9 cellular contexts compared by ENCODE assay signal in the genomic region with DNA sequence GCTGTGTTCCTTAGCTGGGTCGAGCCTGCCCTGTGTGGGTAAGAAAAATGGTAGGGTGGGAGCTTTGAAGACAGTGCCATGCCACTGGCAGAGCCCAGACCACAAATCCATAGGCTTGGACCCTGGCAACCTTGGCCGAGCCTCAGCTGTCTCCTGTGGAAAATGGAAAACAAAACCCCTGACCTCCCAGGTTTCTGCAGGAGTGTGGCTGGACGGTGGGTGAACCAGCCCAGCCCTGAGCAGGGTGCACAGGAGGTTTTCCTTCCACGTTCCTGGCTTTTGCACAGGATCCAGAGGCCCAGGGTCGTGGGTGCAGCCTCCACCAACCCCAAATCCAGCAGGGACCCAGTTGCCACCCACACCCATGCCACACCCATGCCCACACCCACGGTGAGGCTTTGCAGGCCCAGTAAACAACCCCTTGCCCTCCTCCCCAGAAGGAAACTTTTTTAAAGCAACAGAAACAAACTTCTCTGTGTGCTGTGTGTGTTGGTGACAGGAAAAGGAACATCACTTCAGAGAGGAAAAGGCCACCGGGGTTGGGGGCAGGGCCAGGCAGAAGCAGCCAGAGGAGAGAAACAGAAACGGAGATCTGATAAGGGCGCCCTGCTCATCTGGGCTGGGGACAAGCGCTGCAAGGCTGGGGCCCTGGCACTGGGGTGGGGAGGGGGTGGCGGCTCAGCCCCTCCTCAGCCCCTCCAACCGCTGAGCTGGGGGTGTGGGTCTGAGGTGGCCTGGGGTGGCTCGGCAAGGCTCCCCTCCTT. TPM values are rescaled to one million over a fixed set of nuclear protein-coding genes. Genes with fewer than 3 reads are reported as not detected.
A peak's percentile ranks its signal among the peaks of the same experiment; 100 is the strongest.
DNase-seq lines count a peak whose midpoint lies in the region; ATAC-seq, FAIRE-seq and TF ChIP-seq lines count a peak whose summit lies in the region.
"Had no signal": no experiment of that assay in that cellular context is flagged by ENCODE, and none has a peak within 500 bp of the region (broad histone marks: within the 10 kb centered on the region; RNA-seq: fewer than 3 reads in every experiment).

No MANE protein-coding gene starts in this region.

- DNase-seq in DND-41 = peak; percentile 93
- DNase-seq in SK-N-DZ (ENCODE audit: low spot score) = peak; percentile 82
- DNase-seq in GM12878 (ENCODE audit: low read depth, low spot score) = no peak
- DNase-seq in pancreas = peak in 4 of 6 donors; percentile 12 to 56 (median 38)
- no peak for DNase-seq in NCI-H1105 (lab: John Stamatoyannopoulos, UW)
- DNase-seq in cerebellar cortex (ENCODE audit: low spot score) = no peak
- DNase-seq in glomerular visceral epithelial cell (ENCODE audit: extremely low spot score) = no peak
- DNase-seq: occipital lobe had no signal

- SMC1A ChIA-PET in GM12878 (lab: Charles Lee; ENCODE audit: uncharacterized antibody, unreplicated experiment) = no interaction called here

- RAD21 ChIA-PET in GM12878 (lab: Charles Lee; ENCODE audit: unreplicated experiment) = no interaction called here

- H3K27me3 ChIP-seq in DND-41 (ENCODE audit: insufficient read depth, low read length, poor library complexity) (no peaks in the 10 kb centered on the region), GM12878 (replicated peaks in 1 of 2; ENCODE audit: control insufficient read depth in 2 of 2, insufficient read depth in 2 of 2, low read length in 1 of 2) (no peaks in the 10 kb centered on the region), pancreas (no peaks in the 10 kb centered on the region)

- POLR2A ChIA-PET in GM12878 (lab: Charles Lee) = interaction anchor here (0.6 kb wide), 1 partner anchor 14 kb away, joined by 4 read pairs; no protein-coding TSS in a partner anchor

- peak overlapping the region; percentile 66 for H3K9ac ChIP-seq in DND-41 (ENCODE audit: low read depth, low read length)
- no peak overlapping the region for H3K9ac ChIP-seq in GM12878 (ENCODE audit: control insufficient read depth, insufficient read depth, low read length)

- peaks cover 37% of the 10 kb centered on the region for H3K4me1 ChIP-seq in DND-41 (ENCODE audit: insufficient read depth, low read length)
- peaks cover 8% of the 10 kb centered on the region for H3K4me1 ChIP-seq in GM12878 (ENCODE audit: control insufficient read depth, insufficient read depth, low read length)
- peaks cover 7 to 37% (median 8%) of the 10 kb centered on the region in 3 donors for H3K4me1 ChIP-seq in pancreas

- in situ Hi-C loops in GM12878 (cut with MboI) = no loop called here

- CTCF ChIA-PET in GM12878 (lab: Yijun Ruan, JAX) = interaction anchor here (0.5 to 1.0 kb wide), 2 partner anchors 77 to 147 kb away, joined by 3 read pairs; no protein-coding TSS in a partner anchor

- H3K4me2 ChIP-seq in DND-41 (ENCODE audit: insufficient read depth, low read length) (peak overlapping the region; percentile 67), GM12878 (ENCODE audit: control insufficient read depth, insufficient read depth) (no peak overlapping the region)

- H3K4me3 ChIP-seq in DND-41 (ENCODE audit: low read depth in 1 of 2, low read length in 2 of 2) (peak overlapping the region in 1 of 2 experiments; percentile 48; a peak in 2 of 4 replicates), GM12878 (no peak overlapping the region), pancreas (no peak overlapping the region)

- no peak for TF ChIP-seq EP300 in GM12878 (IDR thresholded peaks at IDR 0.05; ENCODE audit: borderline replicate concordance in 1 of 2, control insufficient read depth in 1 of 2, low read depth in 2 of 2, low read length in 2 of 2)

- H3K9me3 ChIP-seq in DND-41 (ENCODE audit: insufficient read depth, low read length, severe bottlenecking) (no peaks in the 10 kb centered on the region), GM12878 (replicated peaks; ENCODE audit: control insufficient read depth, insufficient read depth, low read length) (no peaks in the 10 kb centered on the region), pancreas (no peaks in the 10 kb centered on the region)

- H4K20me1 ChIP-seq in DND-41 (ENCODE audit: insufficient read depth, low read length) = no peaks in the 10 kb centered on the region
- no peaks in the 10 kb centered on the region for H4K20me1 ChIP-seq in GM12878 (ENCODE audit: control insufficient read depth, insufficient read depth)

- no TSS peak for BruUV-seq in GM12878 (replicated peaks; lab: Mats Ljungman, UMichigan)

- peak; percentile 95 for ATAC-seq in DND-41 (ENCODE audit: insufficient read depth, low read depth)
- peak; percentile 37 for ATAC-seq in GM12878
- peak in 1 of 4 donors; percentile 9 for ATAC-seq in pancreas
- no peak for ATAC-seq in GM21825 (IDR thresholded peaks at IDR 0.05; ENCODE audit: unreplicated experiment)

- peak overlapping the region; percentile 97 for H3K27ac ChIP-seq in DND-41 (ENCODE audit: low read length)
- no peak overlapping the region for H3K27ac ChIP-seq in GM12878 (ENCODE audit: control insufficient read depth, insufficient read depth)
- H3K27ac ChIP-seq in pancreas = no peak overlapping the region

- no peak for TF ChIP-seq POLR2A in GM12878 (IDR thresholded peaks at IDR 0.05; ENCODE audit: low read depth, low read length)

- WGBS in GM12878 (ENCODE audit: insufficient coverage, insufficient replicate concordance, low lambda C conversion rate, missing lambda C conversion rate) = 6% methylated on average over 13 of the region's 13 CpGs
- WGBS in pancreas, 2 donors = 71 to 73% methylated on average over 12 to 13 of the region's 13 CpGs

- peak overlapping the region; percentile 65 for H2AFZ ChIP-seq in DND-41 (ENCODE audit: low read depth, low read length)
- peak overlapping the region; percentile 42 for H2AFZ ChIP-seq in GM12878 (ENCODE audit: control insufficient read depth, low read depth, low read length)

- TF ChIP-seq CTCF in DND-41 (IDR thresholded peaks at IDR 0.05; ENCODE audit: borderline replicate concordance, extremely low read depth, low read length, poor library complexity, severe bottlenecking) = no peak
- TF ChIP-seq CTCF in GM12878 (IDR thresholded peaks at IDR 0.05 in 2 of 3, conservative IDR thresholded peaks at IDR 0.05 in 1 of 3; ENCODE audit: control insufficient read depth in 2 of 3, extremely low read depth in 1 of 3, insufficient read depth in 1 of 3, low read depth in 3 of 3, low read length in 3 of 3) = no peak
- no peak for TF ChIP-seq CTCF in pancreas (IDR thresholded peaks at IDR 0.05)

- FAIRE-seq in GM12878 (lab: Jason Lieb, UNC) = no peak
- FAIRE-seq in pancreas (lab: Jason Lieb, UNC) = no peak

- H3K79me2 ChIP-seq in DND-41 (ENCODE audit: insufficient read depth, low read length) (no peaks in the 10 kb centered on the region), GM12878 (ENCODE audit: control insufficient read depth, insufficient read depth, low read length) (no peaks in the 10 kb centered on the region)

- TF ChIP-seq RAD21 in GM12878 (IDR thresholded peaks at IDR 0.05; ENCODE audit: insufficient read depth, low read depth, low read length) = no peak

- H3K36me3 ChIP-seq in DND-41 (ENCODE audit: insufficient read depth, low read length) = no peaks in the 10 kb centered on the region
- no peaks in the 10 kb centered on the region for H3K36me3 ChIP-seq in GM12878 (ENCODE audit: control insufficient read depth in 2 of 2, insufficient read depth in 2 of 2, low read length in 1 of 2)
- H3K36me3 ChIP-seq in pancreas = no peaks in the 10 kb centered on the region

- intact Hi-C loops in GM12878 (cut with micrococcal nuclease; ENCODE audit: unreplicated experiment) = no loop called here
- intact Hi-C loops in pancreas (cut with DNase I) = no loop called here

TF ChIP-seq in GM12878, 131 proteins besides CTCF, POLR2A, EP300 and RAD21 (continues in another document):
- TF ChIP-seq BHLHE40 (IDR thresholded peaks at IDR 0.05; ENCODE audit: borderline replicate concordance in 1 of 2, low read depth in 2 of 2, low read length in 1 of 2) (no peak), SIN3A (IDR thresholded peaks at IDR 0.05; ENCODE audit: low read depth, low read length) (no peak), TAF1 (IDR thresholded peaks at IDR 0.05; ENCODE audit: borderline replicate concordance, low read depth, low read length) (no peak), ZNF274 (IDR thresholded peaks at IDR 0.05; ENCODE audit: insufficient read depth, insufficient read length) (no peak), JUNB (IDR thresholded peaks at IDR 0.05) (no peak)
- TF ChIP-seq, protein P1, sequence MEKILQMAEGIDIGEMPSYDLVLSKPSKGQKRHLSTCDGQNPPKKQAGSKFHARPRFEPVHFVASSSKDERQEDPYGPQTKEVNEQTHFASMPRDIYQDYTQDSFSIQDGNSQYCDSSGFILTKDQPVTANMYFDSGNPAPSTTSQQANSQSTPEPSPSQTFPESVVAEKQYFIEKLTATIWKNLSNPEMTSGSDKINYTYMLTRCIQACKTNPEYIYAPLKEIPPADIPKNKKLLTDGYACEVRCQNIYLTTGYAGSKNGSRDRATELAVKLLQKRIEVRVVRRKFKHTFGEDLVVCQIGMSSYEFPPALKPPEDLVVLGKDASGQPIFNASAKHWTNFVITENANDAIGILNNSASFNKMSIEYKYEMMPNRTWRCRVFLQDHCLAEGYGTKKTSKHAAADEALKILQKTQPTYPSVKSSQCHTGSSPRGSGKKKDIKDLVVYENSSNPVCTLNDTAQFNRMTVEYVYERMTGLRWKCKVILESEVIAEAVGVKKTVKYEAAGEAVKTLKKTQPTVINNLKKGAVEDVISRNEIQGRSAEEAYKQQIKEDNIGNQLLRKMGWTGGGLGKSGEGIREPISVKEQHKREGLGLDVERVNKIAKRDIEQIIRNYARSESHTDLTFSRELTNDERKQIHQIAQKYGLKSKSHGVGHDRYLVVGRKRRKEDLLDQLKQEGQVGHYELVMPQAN (conservative IDR thresholded peaks at IDR 0.05) = no peak

RNA-seq across cellular contexts. Expression of a gene that starts 20.7 kb away (rescaled TPM):
- 59.1 and 66.8 TPM in 2 replicates for polyA plus RNA-seq in SK-N-DZ (2014; cell fraction: cytosol; rRNA removed)
- polyA plus RNA-seq in SK-N-DZ (2014; cell fraction: nucleus; rRNA removed) = 30.6 and 71.5 TPM in 2 replicates
- total RNA-seq in GM12878 (2013; cell fraction: nucleolus; rRNA removed) = 58.0 and 59.2 TPM in 2 replicates
- total RNA-seq in GM12878 (2014; rRNA removed) (11.6 and 15.6 TPM in 2 replicates), GM12878 (2014; rRNA removed; fragmentation: Illumina TruSeq; extraction: Trizol) (8.8 and 9.3 TPM in 2 replicates), GM12878 (2021) (76.8 and 82.3 TPM in 2 replicates), pancreas (10 to 100 TPM; 21.3 to 45.0 (median 23.5) TPM)
- polyA plus RNA-seq in GM12878 (2011; ENCODE audit: low read depth) = 13.1 TPM
- polyA plus RNA-seq in GM12878 (2011; rRNA removed) (3.8 and 6.2 TPM in 2 replicates), GM12878 (2014; fragmentation: Illumina TruSeq; extraction: Trizol) (30.8 and 53.4 TPM in 2 replicates), GM12878 (2014; fragmentation: Nextera tagmentation; extraction: Ambion mirVana) (1 to 10 TPM; 3.1 to 4.5 TPM), GM12878 (2014; rRNA removed) (25.3 and 42.8 TPM in 2 replicates), GM12878 (2016; fragmentation: Nextera tagmentation; extraction: Ambion mirVana) (10 to 100 TPM; 14.6 to 15.3 TPM), pancreas (10 to 100 TPM; 14.5 to 20.8 TPM)
- 10.6 and 15.1 TPM in 2 replicates for polyA plus RNA-seq in GM12878 (2011; cell fraction: cytosol; rRNA removed)
- polyA plus RNA-seq in GM12878 (2011; cell fraction: nucleus; rRNA removed) = 38.2 and 62.5 TPM in 2 replicates
- 29.9 and 31.2 TPM in 2 replicates for polyA plus RNA-seq in GM12878 (2012)
- 12.3 and 21.0 TPM in 2 replicates for polyA minus RNA-seq in GM12878 (2011; rRNA and poly(A)+ RNA removed)
- 19.8 and 25.0 TPM in 2 replicates for polyA minus RNA-seq in GM12878 (2011; cell fraction: cytosol; rRNA and poly(A)+ RNA removed)
- 21.2 and 33.5 TPM in 2 replicates for polyA minus RNA-seq in GM12878 (2011; cell fraction: nucleus; rRNA and poly(A)+ RNA removed)

Comparison
In these comparisons a context has a peak if more than half of its experiments do, and no peak if none do; other contexts are left out.
1. DNase-seq: peak in DND-41 (single experiment), SK-N-DZ (single experiment) and pancreas (4 of 6); none in GM12878 (single experiment), NCI-H1105 (single experiment), cerebellar cortex (single experiment) and glomerular visceral epithelial cell (single experiment).